ENCODE assay signal across 23 cellular contexts in the genomic region with DNA sequence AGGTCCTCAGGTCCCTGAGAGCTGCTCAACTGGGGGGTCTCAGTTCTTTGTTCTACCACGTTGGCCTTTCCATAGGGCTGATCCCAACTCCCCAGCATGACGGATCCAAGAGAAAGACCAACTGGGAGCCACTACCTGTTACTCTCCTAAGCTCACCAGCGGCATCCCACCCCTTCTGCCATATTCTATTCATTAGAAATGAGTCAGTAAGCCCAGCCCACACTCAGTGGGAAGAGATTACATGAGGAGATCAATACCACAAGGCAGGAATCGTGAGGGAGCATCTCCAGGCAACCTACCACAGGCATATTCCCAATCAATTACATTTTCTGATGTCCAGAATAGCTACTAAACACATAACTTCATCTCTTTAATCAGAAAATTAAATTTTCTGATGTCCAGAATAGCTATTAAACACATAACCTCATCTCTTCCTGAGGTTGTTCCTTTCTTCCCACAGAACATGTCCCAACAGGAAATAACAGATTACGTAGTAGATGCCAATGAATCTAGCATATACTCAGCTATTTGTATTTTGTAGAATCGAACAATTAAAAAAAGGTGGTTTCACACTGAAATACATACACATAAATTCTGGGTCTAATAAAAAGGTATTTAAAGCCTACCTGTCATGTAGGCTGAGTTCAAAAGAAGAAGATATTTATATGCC.
"Had no signal": no experiment of that assay in that cellular context is flagged by ENCODE, and none has a peak within 500 bp of the region (broad histone marks: within the 10 kb centered on the region; RNA-seq: fewer than 3 reads in every experiment).

No MANE protein-coding gene starts in this region.

- H3K4me1 ChIP-seq: adrenal gland, colonic mucosa, gastroesophageal sphincter, heart right ventricle, left ventricle myocardium inferior, right atrium auricular region had no signal

- DNase-seq: activated CD4-positive, alpha-beta T cell treated with anti-CD3 and anti-CD28 coated beads for 1 hour; activated effector memory CD4-positive, alpha-beta T cell treated with anti-CD3 and anti-CD28 coated beads, Interleukin-2, amount 50 U/mL, for 16 hours; activated T-cell treated with anti-CD3 and anti-CD28 coated beads, Interleukin-2, amount 50 U/mL, for 72 hours; adrenal gland; caudate nucleus; colonic mucosa; heart right ventricle; kidney glomerular epithelial cell; left ventricle myocardium inferior; mucosa of descending colon; naive B cell; stimulated activated CD4-positive, alpha-beta T cell treated with anti-CD3 and anti-CD28 coated beads, Interleukin-12 subunit alpha, Interleukin-12 subunit beta, amount 100 ng/mL, for 4 hours; stimulated activated CD4-positive, alpha-beta T cell treated with anti-CD3 and anti-CD28 coated beads, Interleukin-1b, Interleukin-23, amount 100 ng/mL, for 48 hours; stimulated activated CD8-positive, alpha-beta memory T cell treated with anti-CD3 and anti-CD28 coated beads, Interleukin-4, amount 100 ng/mL, for 48 hours; stimulated activated naive CD4-positive, alpha-beta T cell; T-helper 2 cell had no signal

- H3K4me3 ChIP-seq: adrenal gland, colonic mucosa, gastroesophageal sphincter, heart right ventricle, left ventricle myocardium inferior, mucosa of descending colon, right atrium auricular region had no signal

- H3K36me3 Mint-ChIP-seq: activated naive CD4-positive, alpha-beta T cell treated with anti-CD3 and anti-CD28 coated beads, Interleukin-2, amount 50 U/mL, for 72 hours; memory B cell; naive B cell had no signal

- H3K4me3 Mint-ChIP-seq: activated T-cell treated with anti-CD3 and anti-CD28 coated beads, Interleukin-2, amount 50 U/mL, for 72 hours; memory B cell; naive B cell; neural crest cell had no signal

- H3K4me1 Mint-ChIP-seq: memory B cell, naive B cell had no signal

- H3K27ac ChIP-seq: adrenal gland, colonic mucosa, gastroesophageal sphincter, heart right ventricle, left ventricle myocardium inferior, right atrium auricular region, VCaP had no signal

- H3K36me3 ChIP-seq: adrenal gland, colonic mucosa, gastroesophageal sphincter, heart right ventricle, left ventricle myocardium inferior, right atrium auricular region had no signal

- H3K27me3 Mint-ChIP-seq: memory B cell, naive B cell, progenitor cell of endocrine pancreas had no signal

- H3K27me3 ChIP-seq: adrenal gland, colonic mucosa, gastroesophageal sphincter, heart right ventricle, right atrium auricular region had no signal

- H3K27ac Mint-ChIP-seq: activated naive CD4-positive, alpha-beta T cell treated with anti-CD3 and anti-CD28 coated beads, Interleukin-2, amount 50 U/mL, for 72 hours; activated T-cell treated with anti-CD3 and anti-CD28 coated beads, Interleukin-2, amount 50 U/mL, for 72 hours; memory B cell; naive B cell; progenitor cell of endocrine pancreas had no signal

- H3K9me3 ChIP-seq: adrenal gland, colonic mucosa, gastroesophageal sphincter, heart right ventricle, left ventricle myocardium inferior, mucosa of descending colon, right atrium auricular region had no signal
